In the genomic region with DNA sequence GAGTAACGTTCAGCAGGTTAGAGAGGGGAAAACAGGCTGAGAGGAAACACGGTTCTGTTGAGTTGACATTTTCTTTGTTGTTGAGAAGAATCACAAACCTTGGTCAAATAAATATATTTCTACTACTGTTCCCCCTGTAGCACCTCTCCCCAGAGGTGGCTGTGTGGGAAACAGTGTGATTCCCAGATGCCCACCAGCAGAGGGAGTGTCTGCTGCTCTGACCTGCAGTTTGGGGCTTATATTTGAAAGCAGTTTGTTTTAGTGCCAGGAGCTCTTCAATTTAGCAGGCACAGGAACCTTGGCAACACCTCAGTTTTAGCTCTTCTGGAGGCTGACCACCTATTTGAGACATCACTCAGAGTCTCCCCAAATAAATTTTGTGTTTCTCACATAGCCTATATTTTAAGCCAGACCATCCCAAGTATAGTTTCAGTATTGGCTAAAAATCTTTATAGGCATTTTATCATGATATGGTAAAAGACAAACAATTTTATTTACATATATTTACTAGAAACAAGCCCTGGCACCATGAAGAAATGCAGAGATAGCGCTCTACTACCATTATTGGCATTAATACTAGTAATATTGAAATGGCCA, we compare ENCODE assay signal across 9 cellular contexts.
DNase-seq lines count a peak whose midpoint lies in the region; ATAC-seq and TF ChIP-seq lines count a peak whose summit lies in the region.
"Had no signal": no experiment of that assay in that cellular context is flagged by ENCODE, and none has a peak within 500 bp of the region (broad histone marks: within the 10 kb centered on the region; RNA-seq: fewer than 3 reads in every experiment).

No MANE protein-coding gene starts in this region.

- no peak overlapping the region for H2BK15ac ChIP-seq in mesendoderm (replicated peaks; ENCODE audit: low read depth)

- H3K27ac ChIP-seq in Karpas-422 (ENCODE audit: low read length) = no peak overlapping the region
- H3K27ac ChIP-seq in mesendoderm (ENCODE audit: low read depth, low read length) = no peak overlapping the region
- H3K27ac ChIP-seq in ascending aorta = no peak overlapping the region

- H2AFZ ChIP-seq in Karpas-422 (ENCODE audit: low read length) = no peak overlapping the region

- WGBS in mesendoderm (ENCODE audit: extremely low coverage, insufficient coverage, low lambda C conversion rate) = no CpG with 5 or more reads among the region's 3 CpGs

- H3K56ac ChIP-seq in mesendoderm (ENCODE audit: low read length) = no peak overlapping the region

- H3K4ac ChIP-seq in mesendoderm (ENCODE audit: low read depth, low read length) = no peak overlapping the region

- no peak overlapping the region for H2BK5ac ChIP-seq in mesendoderm (ENCODE audit: low read length)

- no peaks in the 10 kb centered on the region for H3K79me1 ChIP-seq in mesendoderm (ENCODE audit: low read length)

- peaks cover 32% of the 10 kb centered on the region for H3K36me3 Mint-ChIP-seq in T-helper 2 cell treated with Interferon-gamma antibody and Interleukin-4, amounts not matched to agents 5 μg/mL and 100 μg/mL, for 36 hours (ENCODE audit: low read depth)

- no peak for ATAC-seq in GM21723 (IDR thresholded peaks at IDR 0.05; ENCODE audit: unreplicated experiment)

- no peaks in the 10 kb centered on the region for H3K9me3 ChIP-seq in Karpas-422 (ENCODE audit: low read length)
- H3K9me3 ChIP-seq in ascending aorta = no peaks in the 10 kb centered on the region

- no peak overlapping the region for H2BK120ac ChIP-seq in mesendoderm (ENCODE audit: low read depth, low read length)

- in situ Hi-C loops in G401 (cut with HindIII; ENCODE audit: low sequenced_read_pairs) (no loop called here), astrocyte of the cerebellum (cut with HindIII; ENCODE audit: low sequenced_read_pairs) (no loop called here)

- no peaks in the 10 kb centered on the region for H3K27me3 ChIP-seq in Karpas-422 (ENCODE audit: low read length)
- H3K27me3 ChIP-seq in mesendoderm (ENCODE audit: insufficient read depth, low read length, poor library complexity) = no peaks in the 10 kb centered on the region
- no peaks in the 10 kb centered on the region for H3K27me3 ChIP-seq in ascending aorta

- H3K27me3 Mint-ChIP-seq in T-helper 2 cell treated with Interferon-gamma antibody and Interleukin-4, amounts not matched to agents 5 μg/mL and 100 μg/mL, for 36 hours (ENCODE audit: low read depth) = no peaks in the 10 kb centered on the region

- no peaks in the 10 kb centered on the region for H3K9me2 ChIP-seq in Karpas-422 (replicated peaks; ENCODE audit: insufficient read depth, low read length)

- H4K20me1 ChIP-seq in Karpas-422 (ENCODE audit: insufficient read depth, low read depth, low read length) = no peaks in the 10 kb centered on the region

- H3K36me3 ChIP-seq in Karpas-422 (ENCODE audit: insufficient read depth, low read length) (peaks cover 36% of the 10 kb centered on the region), mesendoderm (ENCODE audit: control insufficient read depth, insufficient read depth, low read length) (no peaks in the 10 kb centered on the region), ascending aorta (peaks cover 32 to 48% of the 10 kb centered on the region in 2 donors)

- no peak overlapping the region for H4K8ac ChIP-seq in mesendoderm (ENCODE audit: low read depth, low read length)

- no peak overlapping the region for H4K5ac ChIP-seq in mesendoderm (ENCODE audit: low read length)

- no peak overlapping the region for H3K4me3 Mint-ChIP-seq in T-helper 2 cell treated with Interferon-gamma antibody and Interleukin-4, amounts not matched to agents 5 μg/mL and 100 μg/mL, for 36 hours

- H3K23ac ChIP-seq in mesendoderm (ENCODE audit: low read length) = no peak overlapping the region

- H3K18ac ChIP-seq in mesendoderm (ENCODE audit: low read length) = no peak overlapping the region

- H3K4me1 ChIP-seq in Karpas-422 (ENCODE audit: low read length) (no peaks in the 10 kb centered on the region), mesendoderm (ENCODE audit: control insufficient read depth, low read depth, low read length) (no peaks in the 10 kb centered on the region), ascending aorta (no peaks in the 10 kb centered on the region)

- H3K4me3 ChIP-seq in Karpas-422 (ENCODE audit: low read length) (no peak overlapping the region), astrocyte of the cerebellum (ENCODE audit: low read depth, low read length) (no peak overlapping the region), mesendoderm (ENCODE audit: low read length) (no peak overlapping the region), ascending aorta (no peak overlapping the region)

- H3K9me3 Mint-ChIP-seq in T-helper 2 cell treated with Interferon-gamma antibody and Interleukin-4, amounts not matched to agents 5 μg/mL and 100 μg/mL, for 36 hours = no peaks in the 10 kb centered on the region

- TF ChIP-seq CTCF in astrocyte of the cerebellum (IDR thresholded peaks at IDR 0.05; ENCODE audit: low read depth, low read length, missing control alignments) = peak; percentile 86
- no peak for TF ChIP-seq CTCF in ascending aorta (IDR thresholded peaks at IDR 0.05)

- H2AK5ac ChIP-seq in mesendoderm (ENCODE audit: low read length) = no peak overlapping the region

- H3K4me2 ChIP-seq in Karpas-422 (ENCODE audit: low read depth, low read length, poor library complexity, severe bottlenecking) (no peak overlapping the region), mesendoderm (ENCODE audit: low read length) (no peak overlapping the region)

- DNase-seq in G401 (ENCODE audit: low spot score) (peak; percentile 40), Karpas-422 (peak; percentile 59), astrocyte of the cerebellum (ENCODE audit: low read depth) (no peak), mesendoderm (peak; percentile 66), ascending aorta (ENCODE audit: low spot score in 2 of 2) (no peak)
- DNase-seq in activated CD4-positive, alpha-beta T cell treated with anti-CD3 and anti-CD28 coated beads for 48 hours = no peak
- DNase-seq in T-helper 2 cell treated with Interferon-gamma antibody and Interleukin-4, amounts not matched to agents 5 μg/mL and 100 μg/mL, for 36 hours (ENCODE audit: low spot score) = no peak
- DNase-seq: NCI-H1436 had no signal

- H3K27ac Mint-ChIP-seq in T-helper 2 cell treated with Interferon-gamma antibody and Interleukin-4, amounts not matched to agents 5 μg/mL and 100 μg/mL, for 36 hours = no peak overlapping the region

- H3K9ac ChIP-seq in Karpas-422 (ENCODE audit: low read length) = no peak overlapping the region
- no peak overlapping the region for H3K9ac ChIP-seq in mesendoderm (ENCODE audit: low read length)

- H3K4me1 Mint-ChIP-seq in T-helper 2 cell treated with Interferon-gamma antibody and Interleukin-4, amounts not matched to agents 5 μg/mL and 100 μg/mL, for 36 hours (ENCODE audit: low read depth) = peaks cover 14% of the 10 kb centered on the region

- H3K79me2 ChIP-seq in Karpas-422 (ENCODE audit: low read length) (no peaks in the 10 kb centered on the region), mesendoderm (ENCODE audit: control insufficient read depth, insufficient read depth, low read length) (no peaks in the 10 kb centered on the region)

- intact Hi-C loops in ascending aorta (cut with DNase I) = no loop called here

Comparison
In these comparisons a context has a peak if more than half of its experiments do, and no peak if none do; other contexts are left out.
1. DNase-seq: peak in G401 (single experiment), Karpas-422 (single experiment) and mesendoderm (single experiment); none in astrocyte of the cerebellum (single experiment), activated CD4-positive, alpha-beta T cell treated with anti-CD3 and anti-CD28 coated beads for 48 hours (single experiment), ascending aorta (0 of 2) and T-helper 2 cell treated with Interferon-gamma antibody and Interleukin-4, amounts not matched to agents 5 μg/mL and 100 μg/mL, for 36 hours (single experiment).